8 cellular contexts compared by ENCODE assay signal in the genomic region with DNA sequence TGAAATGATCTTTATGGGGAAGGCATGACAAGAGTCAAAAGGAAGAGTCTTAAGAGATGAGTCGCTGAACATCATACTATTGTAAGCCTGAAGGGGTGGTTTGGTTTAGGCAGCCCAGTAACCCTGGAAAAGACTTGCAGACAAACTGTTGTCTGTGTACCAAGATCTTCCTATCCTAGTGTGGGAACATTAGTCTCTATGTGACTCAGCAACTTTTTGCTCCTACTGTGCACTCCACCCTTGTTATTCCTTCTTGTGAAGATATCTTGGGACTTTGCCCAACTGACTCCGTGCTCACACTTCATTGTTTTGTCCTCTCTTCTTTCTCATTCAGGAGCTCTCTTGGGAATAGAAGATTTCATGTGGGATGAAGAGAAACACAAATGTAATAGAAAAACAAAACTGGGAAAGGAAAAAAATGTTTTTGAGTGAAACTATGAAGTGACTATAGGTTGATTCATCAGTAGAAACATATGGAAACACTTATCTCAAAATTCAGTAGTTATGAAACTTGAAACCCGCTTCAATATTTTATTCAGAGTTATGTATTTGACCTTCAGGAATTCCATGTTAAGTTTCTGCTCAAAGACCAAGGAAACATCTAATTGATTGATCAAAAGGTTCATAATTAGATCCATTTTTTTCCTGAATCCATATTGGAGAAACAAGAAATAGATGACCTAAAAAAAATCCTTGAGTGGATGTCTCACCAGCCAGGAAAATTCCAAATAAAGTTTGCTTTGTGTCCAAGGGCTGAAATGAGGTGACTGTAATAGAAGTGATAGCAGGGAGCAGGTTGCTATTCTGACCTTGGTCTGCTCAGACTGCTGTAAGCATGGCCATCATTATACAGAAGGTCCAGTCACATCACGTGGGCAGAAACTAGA.
DNase-seq lines count a peak whose midpoint lies in the region; ATAC-seq and TF ChIP-seq lines count a peak whose summit lies in the region.

No MANE protein-coding gene starts in this region.

- peak; percentile 73 for DNase-seq in GM03348 (ENCODE audit: low spot score)
- peak; percentile 59 for DNase-seq in OCI-M1 (lab: John Stamatoyannopoulos, UW)
- peak; percentile 66 for DNase-seq in epithelial cell of proximal tubule (ENCODE audit: low read depth)
- no peak for DNase-seq in psoas muscle
- no peak for DNase-seq in Ammon's horn (ENCODE audit: low spot score)
- no peak for DNase-seq in NCI-H2081 treated with DMSO at 0.1 percent for 48 hours (lab: John Stamatoyannopoulos, UW)
- no peak for DNase-seq in 8988T
- no peak for DNase-seq in GM19240 (ENCODE audit: insufficient read length, low spot score)

- TF ChIP-seq CTCF in epithelial cell of proximal tubule (conservative IDR thresholded peaks at IDR 0.05; ENCODE audit: low read depth, low read length) = no peak
- TF ChIP-seq CTCF in psoas muscle (IDR thresholded peaks at IDR 0.05) = no peak

- H3K36me3 ChIP-seq in psoas muscle (ENCODE audit: insufficient read depth in 1 of 2, low read depth in 1 of 2) = no peaks in the 10 kb centered on the region

- WGBS in psoas muscle, 3 donors = 67 to 70% (median 69%) methylated on average over 4 of the region's 4 CpGs

- H3K27me3 ChIP-seq in psoas muscle (ENCODE audit: insufficient read depth in 3 of 3, low read length in 2 of 3) = no peaks in the 10 kb centered on the region

- no peaks in the 10 kb centered on the region for H3K4me1 ChIP-seq in psoas muscle

- H3K27ac ChIP-seq in psoas muscle = no peak overlapping the region

- intact Hi-C loops in psoas muscle (cut with DNase I) = no loop called here

- ATAC-seq in psoas muscle = peak; percentile 21 to 56 (median 36)

- H3K4me3 ChIP-seq in epithelial cell of proximal tubule (ENCODE audit: low read depth, low read length) (no peak overlapping the region), psoas muscle (no peak overlapping the region)

- no peaks in the 10 kb centered on the region for H3K9me3 ChIP-seq in psoas muscle

Comparison
In these comparisons a context has a peak if more than half of its experiments do, and no peak if none do; other contexts are left out.
1. DNase-seq: peak in GM03348 (single experiment), OCI-M1 (single experiment) and epithelial cell of proximal tubule (single experiment); none in psoas muscle (0 of 2), Ammon's horn (single experiment), NCI-H2081 treated with DMSO at 0.1 percent for 48 hours (single experiment), 8988T (single experiment) and GM19240 (single experiment).